In genomic region chr19:21474671-21475181, GRCh38 we compare ENCODE assay signal across 9 cellular contexts. TPM values are rescaled to one million over a fixed set of nuclear protein-coding genes. Genes with fewer than 3 reads are reported as not detected.
A peak's percentile ranks its signal among the peaks of the same experiment; 100 is the strongest.
DNase-seq lines count a peak whose midpoint lies in the region; ATAC-seq and FAIRE-seq lines count a peak whose summit lies in the region.
"Had no signal": no experiment of that assay in that cellular context is flagged by ENCODE, and none has a peak within 500 bp of the region (broad histone marks: within the 10 kb centered on the region; RNA-seq: fewer than 3 reads in every experiment).

No MANE protein-coding gene starts in this region.

- no peaks in the 10 kb centered on the region for H3K36me3 ChIP-seq in CD4-positive, CD25-positive, alpha-beta regulatory T cell (ENCODE audit: control insufficient read depth, insufficient read depth, low read length)
- H3K36me3 ChIP-seq in HUES64 (ENCODE audit: insufficient read depth, low read length): no peaks in the 10 kb centered on the region

- peaks cover 11% of the 10 kb centered on the region for H3K4me1 ChIP-seq in CD4-positive, CD25-positive, alpha-beta regulatory T cell (ENCODE audit: control insufficient read depth, insufficient read depth, low read length, poor library complexity, severe bottlenecking)
- no peaks in the 10 kb centered on the region for H3K4me1 ChIP-seq in HUES64 (ENCODE audit: insufficient read depth, low read length)

- H3K4me1 Mint-ChIP-seq in CD4-positive, CD25-positive, alpha-beta regulatory T cell: peaks cover 0 to 9% (median 0%) of the 10 kb centered on the region in 4 donors

- no peaks in the 10 kb centered on the region for H3K36me3 Mint-ChIP-seq in CD4-positive, CD25-positive, alpha-beta regulatory T cell

- H3K27ac Mint-ChIP-seq in CD4-positive, CD25-positive, alpha-beta regulatory T cell: peak overlapping the region in 1 of 3 donors; percentile 59

- peak; percentile 61 for FAIRE-seq in endometrium (lab: Jason Lieb, UNC)
- FAIRE-seq: GM18507 had no signal

- peak; percentile 82 to 90 for ATAC-seq in CD4-positive, CD25-positive, alpha-beta regulatory T cell (ENCODE audit: low read depth in 2 of 2)

- WGBS in HUES64: 91% methylated on average over 37 of the region's 37 CpGs

- DNase-seq in CD4-positive, CD25-positive, alpha-beta regulatory T cell: peak; percentile 47 to 70 (median 57)
- DNase-seq in activated CD8-positive, alpha-beta memory T cell treated with anti-CD3 and anti-CD28 coated beads, Interleukin-2, amount 50 U/mL, for 24 hours (ENCODE audit: extremely low read depth): peak; percentile 61
- peak; percentile 26 for DNase-seq in middle frontal gyrus (ENCODE audit: extremely low spot score, low spot score)
- peak; percentile 50 for DNase-seq in stimulated activated CD8-positive, alpha-beta memory T cell treated with anti-CD3 and anti-CD28 coated beads, Interleukin-12 subunit alpha, Interleukin-12 subunit beta, amount 100 ng/mL, for 24 hours (ENCODE audit: extremely low read depth)
- DNase-seq in HuH-7 (ENCODE audit: low spot score): no peak
- DNase-seq in NCI-H446 treated with DMSO at 0.1 percent for 48 hours (lab: John Stamatoyannopoulos, UW): no peak

- H3K9ac ChIP-seq in HUES64 (ENCODE audit: low read depth, low read length): peak overlapping the region; percentile 100

- H3K4me3 Mint-ChIP-seq in CD4-positive, CD25-positive, alpha-beta regulatory T cell: peak overlapping the region in 2 of 4 donors; percentile 74 to 80

- H3K27me3 Mint-ChIP-seq in CD4-positive, CD25-positive, alpha-beta regulatory T cell: peaks cover 4% of the 10 kb centered on the region

- H3K4me3 ChIP-seq in CD4-positive, CD25-positive, alpha-beta regulatory T cell (ENCODE audit: low read depth, low read length): peak overlapping the region; percentile 61
- H3K4me3 ChIP-seq in HUES64 (ENCODE audit: low read length): peak overlapping the region; percentile 97

- H3K9me3 ChIP-seq in CD4-positive, CD25-positive, alpha-beta regulatory T cell (ENCODE audit: control insufficient read depth in 2 of 2, low read length in 2 of 2): peaks cover 0 to 2% of the 10 kb centered on the region in 2 experiments
- no peaks in the 10 kb centered on the region for H3K9me3 ChIP-seq in HUES64 (ENCODE audit: insufficient read depth, low read depth, low read length)

- H3K27ac ChIP-seq in CD4-positive, CD25-positive, alpha-beta regulatory T cell (ENCODE audit: insufficient read depth, low read length, poor library complexity, severe bottlenecking): no peak overlapping the region
- peak overlapping the region; percentile 95 for H3K27ac ChIP-seq in HUES64 (ENCODE audit: low read depth, low read length)

- H3K27me3 ChIP-seq in CD4-positive, CD25-positive, alpha-beta regulatory T cell (ENCODE audit: control insufficient read depth, insufficient read depth, low read length): no peaks in the 10 kb centered on the region
- H3K27me3 ChIP-seq in HUES64 (ENCODE audit: insufficient read depth, low read length): no peaks in the 10 kb centered on the region

- H3K9me3 Mint-ChIP-seq in CD4-positive, CD25-positive, alpha-beta regulatory T cell: peaks cover 0 to 4% (median 0%) of the 10 kb centered on the region in 7 donors

RNA-seq across cellular contexts. Expression of gene ZNF429, which starts 30.7 kb away (rescaled TPM):
- 14.7 TPM for total RNA-seq in CD4-positive, CD25-positive, alpha-beta regulatory T cell
- 10 to 100 TPM; 14.4 to 29.6 (median 22.3) TPM for polyA plus RNA-seq in CD4-positive, CD25-positive, alpha-beta regulatory T cell
- 8.3 TPM for polyA plus RNA-seq in HUES64 (2013, experiment 1 of 2)
- 7.7 TPM for polyA plus RNA-seq in HUES64 (2013, experiment 2 of 2)

Comparison
In these comparisons a context has a peak if more than half of its experiments do, and no peak if none do; other contexts are left out.
1. DNase-seq: peak in CD4-positive, CD25-positive, alpha-beta regulatory T cell (3 of 3), activated CD8-positive, alpha-beta memory T cell treated with anti-CD3 and anti-CD28 coated beads, Interleukin-2, amount 50 U/mL, for 24 hours (single experiment), middle frontal gyrus (single experiment) and stimulated activated CD8-positive, alpha-beta memory T cell treated with anti-CD3 and anti-CD28 coated beads, Interleukin-12 subunit alpha, Interleukin-12 subunit beta, amount 100 ng/mL, for 24 hours (single experiment); none in HuH-7 (single experiment) and NCI-H446 treated with DMSO at 0.1 percent for 48 hours (single experiment).